17 cellular contexts compared by ENCODE assay signal in genomic region chr11:106724293-106724892, GRCh38.
DNase-seq lines count a peak whose midpoint lies in the region; ATAC-seq and TF ChIP-seq lines count a peak whose summit lies in the region.
"Had no signal": no experiment of that assay in that cellular context is flagged by ENCODE, and none has a peak within 500 bp of the region (broad histone marks: within the 10 kb centered on the region; RNA-seq: fewer than 3 reads in every experiment).

No MANE protein-coding gene starts in this region.

- no peaks in the 10 kb centered on the region for H3K4me1 Mint-ChIP-seq in naive thymus-derived CD8-positive, alpha-beta T cell
- H3K4me1 Mint-ChIP-seq: activated CD4-positive, alpha-beta T cell treated with anti-CD3 and anti-CD28 coated beads for 36 hours had no signal

- H3K27ac Mint-ChIP-seq in naive thymus-derived CD8-positive, alpha-beta T cell = no peak overlapping the region
- H3K27ac Mint-ChIP-seq: activated CD4-positive, alpha-beta T cell treated with anti-CD3 and anti-CD28 coated beads for 36 hours had no signal

- no peaks in the 10 kb centered on the region for H3K27me3 ChIP-seq in upper lobe of left lung
- H3K27me3 ChIP-seq: gastrocnemius medialis, tibial artery had no signal

- DNase-seq in NCI-H82 (lab: John Stamatoyannopoulos, UW) (peak; percentile 26), NCI-H82 treated with DMSO at 0.1 percent for 48 hours (lab: John Stamatoyannopoulos, UW; ENCODE audit: unreplicated experiment) (no peak), NCI-H774 (lab: John Stamatoyannopoulos, UW) (peak; percentile 9), fibroblast of villous mesenchyme (ENCODE audit: low read depth) (peak; percentile 34), upper lobe of left lung (no peak), posterior vena cava (ENCODE audit: low spot score) (no peak)
- DNase-seq in naive thymus-derived CD8-positive, alpha-beta T cell = no peak
- DNase-seq: activated CD4-positive, alpha-beta T cell treated with anti-CD3 and anti-CD28 coated beads for 36 hours; activated T-cell treated with anti-CD3 and anti-CD28 coated beads, Interleukin-2, amount 50 U/mL, for 4 hours; gastrocnemius medialis; islet precursor cell; NCI-H2107; PC-9; psoas muscle; T-helper 1 cell; tibial artery had no signal

- H3K9me3 ChIP-seq in upper lobe of left lung = no peaks in the 10 kb centered on the region
- H3K9me3 ChIP-seq: gastrocnemius medialis, psoas muscle, tibial artery had no signal

- TF ChIP-seq CTCF in fibroblast of villous mesenchyme (IDR thresholded peaks at IDR 0.05; ENCODE audit: insufficient read depth, low read depth, low read length) = no peak
- TF ChIP-seq CTCF in upper lobe of left lung (IDR thresholded peaks at IDR 0.05) = no peak

- WGBS in upper lobe of left lung, 2 donors = 42 to 45% methylated on average over 5 of the region's 5 CpGs

- peaks cover 0 to 13% (median 0%) of the 10 kb centered on the region in 9 donors for H3K9me3 Mint-ChIP-seq in naive thymus-derived CD8-positive, alpha-beta T cell
- H3K9me3 Mint-ChIP-seq: activated T-cell treated with anti-CD3 and anti-CD28 coated beads, Interleukin-2, amount 50 U/mL, for 4 hours had no signal

- no peak for TF ChIP-seq EP300 in upper lobe of left lung (IDR thresholded peaks at IDR 0.05)

- TF ChIP-seq POLR2A in upper lobe of left lung (IDR thresholded peaks at IDR 0.05) = no peak

- intact Hi-C loops in posterior vena cava (cut with DNase I) = loop anchor here (10.0 kb wide), 1 partner anchor 290 kb away; the partner anchor contains the start of gene GUCY1A2 (in 2 of the 2)

- no peaks in the 10 kb centered on the region for H3K36me3 ChIP-seq in upper lobe of left lung
- H3K36me3 ChIP-seq: gastrocnemius medialis, tibial artery had no signal

- peaks cover 0 to 8% (median 1%) of the 10 kb centered on the region in 4 donors for H3K4me1 ChIP-seq in upper lobe of left lung
- H3K4me1 ChIP-seq: gastrocnemius medialis, psoas muscle, tibial artery had no signal

- H3K4me3 ChIP-seq in fibroblast of villous mesenchyme (ENCODE audit: low read depth, low read length) = no peak overlapping the region
- no peak overlapping the region for H3K4me3 ChIP-seq in upper lobe of left lung
- H3K4me3 ChIP-seq: gastrocnemius medialis, PC-9, psoas muscle, tibial artery had no signal

- no peak overlapping the region for H3K4me3 Mint-ChIP-seq in naive thymus-derived CD8-positive, alpha-beta T cell
- H3K4me3 Mint-ChIP-seq: activated CD4-positive, alpha-beta T cell treated with anti-CD3 and anti-CD28 coated beads for 36 hours; activated T-cell treated with anti-CD3 and anti-CD28 coated beads, Interleukin-2, amount 50 U/mL, for 4 hours had no signal

- H3K27ac ChIP-seq in upper lobe of left lung = no peak overlapping the region
- H3K27ac ChIP-seq: gastrocnemius medialis, PC-9, psoas muscle, tibial artery had no signal

- POLR2A ChIA-PET in naive thymus-derived CD8-positive, alpha-beta T cell (lab: Charles Lee) = no interaction called here

- ATAC-seq in upper lobe of left lung (ENCODE audit: low FRiP score in 2 of 2) (peak; percentile 37 to 73), GM19351 (IDR thresholded peaks at IDR 0.05; ENCODE audit: unreplicated experiment) (no peak)
- ATAC-seq in naive thymus-derived CD8-positive, alpha-beta T cell = no peak
- ATAC-seq: activated CD4-positive, alpha-beta T cell treated with anti-CD3 and anti-CD28 coated beads for 36 hours; activated T-cell treated with anti-CD3 and anti-CD28 coated beads, Interleukin-2, amount 50 U/mL, for 4 hours; psoas muscle had no signal

- H3K27me3 Mint-ChIP-seq in naive thymus-derived CD8-positive, alpha-beta T cell = no peaks in the 10 kb centered on the region
- H3K27me3 Mint-ChIP-seq: activated CD4-positive, alpha-beta T cell treated with anti-CD3 and anti-CD28 coated beads for 36 hours had no signal

- no peaks in the 10 kb centered on the region for H3K36me3 Mint-ChIP-seq in naive thymus-derived CD8-positive, alpha-beta T cell

Comparison
In these comparisons a context has a peak if more than half of its experiments do, and no peak if none do; other contexts are left out.
1. DNase-seq: peak in NCI-H82 (single experiment), NCI-H774 (single experiment) and fibroblast of villous mesenchyme (single experiment); none in NCI-H82 treated with DMSO at 0.1 percent for 48 hours (single experiment), upper lobe of left lung (0 of 2), naive thymus-derived CD8-positive, alpha-beta T cell (0 of 10) and posterior vena cava (single experiment).
2. ATAC-seq: peak in upper lobe of left lung (2 of 2); none in GM19351 (single experiment) and naive thymus-derived CD8-positive, alpha-beta T cell (0 of 2).